In genomic region chr3:66303556-66303955, GRCh38 we compare ENCODE assay signal across 9 cellular contexts.
A peak's percentile ranks its signal among the peaks of the same experiment; 100 is the strongest.
DNase-seq lines count a peak whose midpoint lies in the region; ATAC-seq and TF ChIP-seq lines count a peak whose summit lies in the region.
"Had no signal": no experiment of that assay in that cellular context is flagged by ENCODE, and none has a peak within 500 bp of the region (broad histone marks: within the 10 kb centered on the region; RNA-seq: fewer than 3 reads in every experiment).

No MANE protein-coding gene starts in this region.

- H3K36me3 ChIP-seq in mucosa of descending colon (ENCODE audit: low read depth) (no peaks in the 10 kb centered on the region), body of pancreas (replicated peaks in 1 of 2; ENCODE audit: insufficient read depth in 1 of 2, low read depth in 2 of 2) (no peaks in the 10 kb centered on the region)

- ATAC-seq in HG02678 (IDR thresholded peaks at IDR 0.05; ENCODE audit: unreplicated experiment): peak; percentile 75
- ATAC-seq in mucosa of descending colon: peak; percentile 59
- no peak for ATAC-seq in GM18519 (IDR thresholded peaks at IDR 0.05; ENCODE audit: low FRiP score, unreplicated experiment)
- no peak for ATAC-seq in body of pancreas

- TF ChIP-seq POLR2A in body of pancreas (IDR thresholded peaks at IDR 0.05): no peak

- 90 to 100% methylated on average over 4 of the region's 4 CpGs for WGBS in body of pancreas, 2 donors

- H3K4me1 ChIP-seq in mucosa of descending colon (ENCODE audit: low read depth) (no peaks in the 10 kb centered on the region), body of pancreas (peaks cover 25% of the 10 kb centered on the region)

- H3K4me3 ChIP-seq in mucosa of descending colon (no peak overlapping the region), body of pancreas (no peak overlapping the region)

- DNase-seq in COLO668 (lab: John Stamatoyannopoulos, UW; ENCODE audit: unreplicated experiment) (peak; percentile 6), mucosa of descending colon (no peak), NCI-H226 (no peak), RKO (ENCODE audit: low spot score) (no peak), body of pancreas (no peak)
- peak; percentile 57 for DNase-seq in activated CD4-positive, alpha-beta T cell treated with anti-CD3 and anti-CD28 coated beads for 48 hours

- intact Hi-C loops in mucosa of descending colon (cut with DNase I, micrococcal nuclease): no loop called here
- intact Hi-C loops in body of pancreas (cut with DNase I): no loop called here

- TF ChIP-seq CTCF in mucosa of descending colon (IDR thresholded peaks at IDR 0.05) (no peak), body of pancreas (IDR thresholded peaks at IDR 0.05) (no peak)

- H3K27ac ChIP-seq in body of pancreas: no peak overlapping the region
- H3K27ac ChIP-seq: HL-60 had no signal

- H3K9me3 ChIP-seq in mucosa of descending colon (no peaks in the 10 kb centered on the region), body of pancreas (no peaks in the 10 kb centered on the region)

- H3K27me3 ChIP-seq in body of pancreas: no peaks in the 10 kb centered on the region

Comparison
In these comparisons a context has a peak if more than half of its experiments do, and no peak if none do; other contexts are left out.
1. DNase-seq: peak in COLO668 (single experiment) and activated CD4-positive, alpha-beta T cell treated with anti-CD3 and anti-CD28 coated beads for 48 hours (single experiment); none in mucosa of descending colon (0 of 3), NCI-H226 (single experiment), RKO (single experiment) and body of pancreas (0 of 4).
2. ATAC-seq: peak in HG02678 (single experiment) and mucosa of descending colon (single experiment); none in GM18519 (single experiment) and body of pancreas (single experiment).